11 cellular contexts compared by ENCODE assay signal in genomic region chr5:151449288-151449687, GRCh38. TPM values are rescaled to one million over a fixed set of nuclear protein-coding genes. Genes with fewer than 3 reads are reported as not detected.
DNase-seq lines count a peak whose midpoint lies in the region; ATAC-seq and TF ChIP-seq lines count a peak whose summit lies in the region.
"Had no signal": no experiment of that assay in that cellular context is flagged by ENCODE, and none has a peak within 500 bp of the region (broad histone marks: within the 10 kb centered on the region; RNA-seq: fewer than 3 reads in every experiment).

No MANE protein-coding gene starts in this region.

- H3K4me1 Mint-ChIP-seq in T-helper 1 cell treated with Interleukin-12 subunit alpha and Interleukin-12 subunit beta and Interleukin-4 antibody, amounts not matched to agents 30 μg/mL and 1 μg/mL, for 36 hours (ENCODE audit: low read depth) = peaks cover 17% of the 10 kb centered on the region
- peaks cover 12% of the 10 kb centered on the region for H3K4me1 Mint-ChIP-seq in progenitor cell of endocrine pancreas (ENCODE audit: low read depth)

- H3K36me3 ChIP-seq in PC-3 (ENCODE audit: low read depth, low read length) (no peaks in the 10 kb centered on the region), duodenal mucosa (ENCODE audit: control insufficient read depth in 1 of 2, insufficient read depth in 2 of 2, low read length in 2 of 2) (no peaks in the 10 kb centered on the region), body of pancreas (replicated peaks in 1 of 2; ENCODE audit: insufficient read depth in 1 of 2, low read depth in 2 of 2) (no peaks in the 10 kb centered on the region)

- ATAC-seq in PC-3 = no peak
- ATAC-seq in body of pancreas = no peak
- no peak for ATAC-seq in HG03469 (IDR thresholded peaks at IDR 0.05; ENCODE audit: unreplicated experiment)

- intact Hi-C loops in PC-3 (cut with micrococcal nuclease) = loop anchor here (5.0 kb wide), 1 partner anchor 67 kb away; no protein-coding TSS in a partner anchor
- intact Hi-C loops in body of pancreas (cut with DNase I) = no loop called here

- H3K4me3 Mint-ChIP-seq in T-helper 1 cell treated with Interleukin-12 subunit alpha and Interleukin-12 subunit beta and Interleukin-4 antibody, amounts not matched to agents 30 μg/mL and 1 μg/mL, for 36 hours = peak overlapping the region; percentile 94
- H3K4me3 Mint-ChIP-seq in progenitor cell of endocrine pancreas (ENCODE audit: low read depth) = peak overlapping the region; percentile 81

- POLR2A ChIA-PET in PC-3 (lab: Charles Lee; ENCODE audit: unreplicated experiment) = no interaction called here

- H3K9me3 ChIP-seq in PC-3 (ENCODE audit: low read length) (no peaks in the 10 kb centered on the region), duodenal mucosa (ENCODE audit: control insufficient read depth in 1 of 2, low read length in 2 of 2) (no peaks in the 10 kb centered on the region), body of pancreas (no peaks in the 10 kb centered on the region)

- peaks cover 13% of the 10 kb centered on the region; the same call in 1 of the 2 replicates for H3K79me2 ChIP-seq in PC-3 (ENCODE audit: low read length)

- peak overlapping the region; percentile 100 for H3K4me2 ChIP-seq in PC-3 (ENCODE audit: low read length)

- no peak overlapping the region for H3K9ac ChIP-seq in PC-3 (ENCODE audit: low read length)
- peak overlapping the region; percentile 54 to 55 for H3K9ac ChIP-seq in duodenal mucosa (ENCODE audit: low read depth in 1 of 2, low read length in 2 of 2)

- no peak for TF ChIP-seq CTCF in PC-3 (conservative IDR thresholded peaks at IDR 0.05; ENCODE audit: low read depth, low read length)
- no peak for TF ChIP-seq CTCF in progenitor cell of endocrine pancreas (IDR thresholded peaks at IDR 0.05; ENCODE audit: unreplicated experiment)
- TF ChIP-seq CTCF in body of pancreas (IDR thresholded peaks at IDR 0.05) = no peak

- H3K27me3 ChIP-seq in PC-3 (ENCODE audit: low read length) (no peaks in the 10 kb centered on the region), duodenal mucosa (ENCODE audit: control insufficient read depth in 1 of 2, insufficient read depth in 2 of 2, low read length in 2 of 2) (no peaks in the 10 kb centered on the region), body of pancreas (no peaks in the 10 kb centered on the region)

- H3K4me3 ChIP-seq in PC-3 (ENCODE audit: low read length) (peak overlapping the region; percentile 82; the same call in 1 of the 2 replicates), duodenal mucosa (ENCODE audit: low read depth in 1 of 2, low read length in 2 of 2) (peak overlapping the region; percentile 80 to 98), body of pancreas (no peak overlapping the region)

- no peaks in the 10 kb centered on the region for H3K9me3 Mint-ChIP-seq in T-helper 1 cell treated with Interleukin-12 subunit alpha and Interleukin-12 subunit beta and Interleukin-4 antibody, amounts not matched to agents 30 μg/mL and 1 μg/mL, for 36 hours
- H3K9me3 Mint-ChIP-seq in progenitor cell of endocrine pancreas (ENCODE audit: low read depth) = no peaks in the 10 kb centered on the region

- no peak overlapping the region for H3K27ac ChIP-seq in PC-3 (ENCODE audit: low read length)
- H3K27ac ChIP-seq in duodenal mucosa (ENCODE audit: low read depth, low read length) = no peak overlapping the region
- no peak overlapping the region for H3K27ac ChIP-seq in body of pancreas

- no peaks in the 10 kb centered on the region for H3K9me2 ChIP-seq in PC-3 (replicated peaks; ENCODE audit: low read length)

- no peaks in the 10 kb centered on the region for H3K36me3 Mint-ChIP-seq in T-helper 1 cell treated with Interleukin-12 subunit alpha and Interleukin-12 subunit beta and Interleukin-4 antibody, amounts not matched to agents 30 μg/mL and 1 μg/mL, for 36 hours (ENCODE audit: low read depth)
- H3K36me3 Mint-ChIP-seq in progenitor cell of endocrine pancreas (ENCODE audit: insufficient read depth) = no peaks in the 10 kb centered on the region

- H3K27ac Mint-ChIP-seq in T-helper 1 cell treated with Interleukin-12 subunit alpha and Interleukin-12 subunit beta and Interleukin-4 antibody, amounts not matched to agents 30 μg/mL and 1 μg/mL, for 36 hours = no peak overlapping the region
- H3K27ac Mint-ChIP-seq in progenitor cell of endocrine pancreas = no peak overlapping the region

- no peak for TF ChIP-seq POLR2A in body of pancreas (IDR thresholded peaks at IDR 0.05)

- CTCF ChIA-PET in PC-3 (lab: Charles Lee) = no interaction called here

- H3K4me1 ChIP-seq in PC-3 (ENCODE audit: insufficient read depth, low read length) (peaks cover 30% of the 10 kb centered on the region), duodenal mucosa (ENCODE audit: control insufficient read depth in 1 of 2, insufficient read depth in 2 of 2, low read length in 2 of 2) (peaks cover 34 to 37% of the 10 kb centered on the region in 2 donors), body of pancreas (peaks cover 9% of the 10 kb centered on the region)

- peaks cover 13% of the 10 kb centered on the region for H3K27me3 Mint-ChIP-seq in T-helper 1 cell treated with Interleukin-12 subunit alpha and Interleukin-12 subunit beta and Interleukin-4 antibody, amounts not matched to agents 30 μg/mL and 1 μg/mL, for 36 hours (ENCODE audit: low read depth)
- H3K27me3 Mint-ChIP-seq in progenitor cell of endocrine pancreas = peaks cover 7% of the 10 kb centered on the region

- no peaks in the 10 kb centered on the region for H4K20me1 ChIP-seq in PC-3 (ENCODE audit: low read length)

- H2AFZ ChIP-seq in PC-3 (ENCODE audit: low read length) = no peak overlapping the region

- no peaks in the 10 kb centered on the region for H3F3A ChIP-seq in PC-3 (ENCODE audit: low read length, unreplicated experiment)

- WGBS in body of pancreas, 2 donors = 54 to 62% methylated on average over 7 of the region's 7 CpGs

- DNase-seq in T-helper 1 cell (no peak), PC-3 (no peak), progenitor cell of endocrine pancreas (ENCODE audit: low spot score, unreplicated experiment) (no peak), body of pancreas (no peak)
- no peak for DNase-seq in stimulated activated naive CD4-positive, alpha-beta T cell (lab: John Stamatoyannopoulos, UW)
- DNase-seq: 8988T; MV-4-11; NK-92 treated with Interleukin-12 subunit alpha and Interleukin-12 subunit beta, amount 100 ng/mL, for 24 hours had no signal

- BruUV-seq in PC-3 (replicated peaks; lab: Mats Ljungman, UMichigan) = no TSS peak

RNA-seq across cellular contexts. Expression of gene SLC36A1, which starts 1.9 kb away (rescaled TPM):
- total RNA-seq in PC-3 (2014; rRNA removed) (3.6 and 5.7 TPM in 2 replicates), progenitor cell of endocrine pancreas (14.2 and 14.8 TPM in 2 replicates), body of pancreas (10 to 100 TPM in 1 of 2 donors, 1 to 10 TPM in 1; 6.5 to 12.5 TPM)

Comparison
In these comparisons a context has a peak if more than half of its experiments do, and no peak if none do; other contexts are left out.
1. H3K4me3 ChIP-seq: peak in PC-3 (single experiment) and duodenal mucosa (2 of 2); none in body of pancreas (0 of 2).